13 cellular contexts compared by ENCODE assay signal in the genomic region with DNA sequence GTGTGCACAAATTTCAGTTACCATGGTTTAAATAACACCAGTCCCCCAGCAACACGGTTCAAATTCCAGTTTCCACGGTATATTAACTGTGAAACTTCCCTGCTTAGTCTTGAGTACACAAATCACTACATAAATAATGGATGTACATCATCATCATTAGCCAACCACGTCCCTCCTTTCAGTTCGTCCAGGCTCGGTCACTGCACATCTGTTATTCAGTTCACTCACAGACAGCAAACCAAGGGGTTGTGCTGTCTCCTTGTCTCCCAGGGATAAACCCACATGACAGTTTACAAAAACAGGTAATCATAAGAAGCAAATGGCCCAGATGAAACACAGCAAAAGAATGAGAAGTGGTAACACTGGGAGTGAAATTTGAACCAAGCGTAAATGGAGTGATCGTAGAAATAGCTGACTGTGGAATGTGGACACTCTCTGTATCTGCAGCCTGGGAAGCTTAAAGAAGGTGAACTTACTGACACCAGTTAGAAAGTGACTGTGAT.
DNase-seq lines count a peak whose midpoint lies in the region; TF ChIP-seq lines count a peak whose summit lies in the region.
"Had no signal": no experiment of that assay in that cellular context is flagged by ENCODE, and none has a peak within 500 bp of the region (broad histone marks: within the 10 kb centered on the region; RNA-seq: fewer than 3 reads in every experiment).

No MANE protein-coding gene starts in this region.

- H3K4me3 ChIP-seq in adipocyte (ENCODE audit: low read length): no peak overlapping the region
- peak overlapping the region; percentile 52 for H3K4me3 ChIP-seq in skeletal muscle satellite cell (ENCODE audit: low read length)
- no peak overlapping the region for H3K4me3 ChIP-seq in MM.1S (ENCODE audit: low read length)
- H3K4me3 ChIP-seq: tibial artery had no signal

- H3K79me2 ChIP-seq in MM.1S (ENCODE audit: low read length): no peaks in the 10 kb centered on the region

- no peak for TF ChIP-seq CTCF in HFFc6 (IDR thresholded peaks at IDR 0.05)
- no peak for TF ChIP-seq CTCF in GM20000 (IDR thresholded peaks at IDR 0.05; ENCODE audit: extremely low read depth, missing control alignments)
- no peak for TF ChIP-seq CTCF in MM.1S (IDR thresholded peaks at IDR 0.05; ENCODE audit: low read length)

- no peaks in the 10 kb centered on the region for H3K36me3 Mint-ChIP-seq in HFFc6 (ENCODE audit: low read depth)
- H3K36me3 Mint-ChIP-seq: T-cell had no signal

- H3K27ac Mint-ChIP-seq in HFFc6: peak overlapping the region; percentile 78
- H3K27ac Mint-ChIP-seq: activated naive CD8-positive, alpha-beta T cell treated with anti-CD3 and anti-CD28 coated beads, Interleukin-2, amount 50 U/mL, for 24 hours; T-cell had no signal

- peaks cover 24% of the 10 kb centered on the region for H3K4me1 Mint-ChIP-seq in HFFc6 (ENCODE audit: low read depth)
- H3K4me1 Mint-ChIP-seq: T-cell had no signal

- H3K27me3 ChIP-seq in adipocyte (replicated peaks; ENCODE audit: control insufficient read depth, insufficient read depth, low read length) (no peaks in the 10 kb centered on the region), skeletal muscle satellite cell (ENCODE audit: control insufficient read depth, insufficient read depth, low read length) (no peaks in the 10 kb centered on the region), MM.1S (replicated peaks; ENCODE audit: insufficient read depth, low read length) (no peaks in the 10 kb centered on the region)
- H3K27me3 ChIP-seq: tibial artery had no signal

- no peaks in the 10 kb centered on the region for H4K20me1 ChIP-seq in MM.1S (ENCODE audit: insufficient read depth, low read length)

- peak overlapping the region; percentile 79 for H3K4me2 ChIP-seq in skeletal muscle satellite cell (ENCODE audit: low read length)
- no peak overlapping the region for H3K4me2 ChIP-seq in MM.1S (ENCODE audit: low read depth, low read length)

- H3K4me1 ChIP-seq in adipocyte (ENCODE audit: control insufficient read depth, insufficient read depth, low read length): no peaks in the 10 kb centered on the region
- no peaks in the 10 kb centered on the region for H3K4me1 ChIP-seq in skeletal muscle satellite cell (ENCODE audit: control insufficient read depth, insufficient read depth, low read length)
- H3K4me1 ChIP-seq in MM.1S (ENCODE audit: low read length): no peaks in the 10 kb centered on the region
- H3K4me1 ChIP-seq: tibial artery had no signal

- no peaks in the 10 kb centered on the region for H3F3A ChIP-seq in MM.1S (ENCODE audit: insufficient read depth, low read length)

- H2AFZ ChIP-seq in MM.1S (ENCODE audit: low read length): no peak overlapping the region

- DNase-seq in HFFc6: peak; percentile 66
- DNase-seq in adipocyte (ENCODE audit: low read depth): peak; percentile 63
- DNase-seq in islet precursor cell: peak; percentile 74
- DNase-seq in GM20000 (ENCODE audit: low spot score): no peak
- no peak for DNase-seq in activated naive CD4-positive, alpha-beta T cell (lab: John Stamatoyannopoulos, UW)
- DNase-seq in MM.1S: no peak
- no peak for DNase-seq in activated T-cell treated with anti-CD3 and anti-CD28 coated beads, Interleukin-2, amount 50 U/mL, for 48 hours
- DNase-seq: activated naive CD8-positive, alpha-beta T cell treated with anti-CD3 and anti-CD28 coated beads, Interleukin-2, amount 50 U/mL, for 24 hours; Kasumi-1; posterior cingulate gyrus; T-cell; tibial artery had no signal

- H3K4me3 Mint-ChIP-seq in HFFc6: peak overlapping the region; percentile 86
- H3K4me3 Mint-ChIP-seq: activated naive CD8-positive, alpha-beta T cell treated with anti-CD3 and anti-CD28 coated beads, Interleukin-2, amount 50 U/mL, for 24 hours; T-cell had no signal

- no peaks in the 10 kb centered on the region for H3K9me3 Mint-ChIP-seq in HFFc6
- H3K9me3 Mint-ChIP-seq: activated naive CD8-positive, alpha-beta T cell treated with anti-CD3 and anti-CD28 coated beads, Interleukin-2, amount 50 U/mL, for 24 hours; T-cell had no signal

- H3K9me2 ChIP-seq in MM.1S (replicated peaks; ENCODE audit: insufficient read depth, low read length): no peaks in the 10 kb centered on the region

- H3K27ac ChIP-seq in MM.1S (ENCODE audit: low read length): no peak overlapping the region
- H3K27ac ChIP-seq: tibial artery had no signal

- H3K36me3 ChIP-seq in adipocyte (ENCODE audit: control insufficient read depth, insufficient read depth, low read length, severe bottlenecking) (no peaks in the 10 kb centered on the region), skeletal muscle satellite cell (ENCODE audit: insufficient read depth, low read length) (no peaks in the 10 kb centered on the region), MM.1S (replicated peaks; ENCODE audit: insufficient read depth, low read length) (no peaks in the 10 kb centered on the region)
- H3K36me3 ChIP-seq: tibial artery had no signal

- H3K9me3 ChIP-seq in adipocyte (ENCODE audit: control insufficient read depth, low read length): no peaks in the 10 kb centered on the region
- H3K9me3 ChIP-seq in skeletal muscle satellite cell (replicated peaks; ENCODE audit: low read length): no peaks in the 10 kb centered on the region
- H3K9me3 ChIP-seq in MM.1S (replicated peaks; ENCODE audit: insufficient read depth, low read length): no peaks in the 10 kb centered on the region
- H3K9me3 ChIP-seq: tibial artery had no signal

- H3K9ac ChIP-seq in adipocyte (ENCODE audit: low read length): no peak overlapping the region
- peak overlapping the region; percentile 6 for H3K9ac ChIP-seq in skeletal muscle satellite cell (ENCODE audit: low read depth, low read length)
- no peak overlapping the region for H3K9ac ChIP-seq in MM.1S (ENCODE audit: low read length)

- H3K27me3 Mint-ChIP-seq in HFFc6 (ENCODE audit: insufficient read depth): no peaks in the 10 kb centered on the region; the same call in 1 of the 2 replicates

Comparison
In these comparisons a context has a peak if more than half of its experiments do, and no peak if none do; other contexts are left out.
1. DNase-seq: peak in HFFc6 (single experiment), adipocyte (single experiment) and islet precursor cell (single experiment); none in GM20000 (single experiment), activated naive CD4-positive, alpha-beta T cell (0 of 4), MM.1S (single experiment) and activated T-cell treated with anti-CD3 and anti-CD28 coated beads, Interleukin-2, amount 50 U/mL, for 48 hours (0 of 2).